Comparison of ENCODE assay signal across 10 cellular contexts in genomic region chr2:58047969-58048368, GRCh38. TPM values are rescaled to one million over a fixed set of nuclear protein-coding genes. Genes with fewer than 3 reads are reported as not detected.
DNase-seq lines count a peak whose midpoint lies in the region; ATAC-seq and TF ChIP-seq lines count a peak whose summit lies in the region.
"Had no signal": no experiment of that assay in that cellular context is flagged by ENCODE, and none has a peak within 500 bp of the region (broad histone marks: within the 10 kb centered on the region; RNA-seq: fewer than 3 reads in every experiment).

No MANE protein-coding gene starts in this region.

- CTCF ChIA-PET in T-cell (lab: Charles Lee) = no interaction called here

- H3K4me1 ChIP-seq in cardiac muscle cell (ENCODE audit: low read depth) (peaks cover 4% of the 10 kb centered on the region), thoracic aorta (ENCODE audit: control insufficient read depth in 1 of 2, low read depth in 2 of 2) (peaks cover 17 to 18% of the 10 kb centered on the region in 2 donors), tibial nerve (peaks cover 0 to 35% (median 14%) of the 10 kb centered on the region in 4 donors), thyroid gland (peaks cover 8 to 20% of the 10 kb centered on the region in 2 donors)

- TF ChIP-seq EP300 in tibial nerve (IDR thresholded peaks at IDR 0.05) = no peak

- no peak for TF ChIP-seq POLR2A in tibial nerve (IDR thresholded peaks at IDR 0.05)
- TF ChIP-seq POLR2A in thyroid gland (IDR thresholded peaks at IDR 0.05) = no peak

- TF ChIP-seq CTCF in cardiac muscle cell (IDR thresholded peaks at IDR 0.05; ENCODE audit: low read depth, low read length) = no peak
- no peak for TF ChIP-seq CTCF in fibroblast of villous mesenchyme (IDR thresholded peaks at IDR 0.05; ENCODE audit: insufficient read depth, low read depth, low read length)
- no peak for TF ChIP-seq CTCF in thoracic aorta (IDR thresholded peaks at IDR 0.05)
- TF ChIP-seq CTCF in tibial nerve (IDR thresholded peaks at IDR 0.05) = no peak
- TF ChIP-seq CTCF in thyroid gland (IDR thresholded peaks at IDR 0.05) = no peak

- 63 to 73% methylated on average over 3 of the region's 3 CpGs for WGBS in tibial nerve, 2 donors
- WGBS in thyroid gland, 2 donors = 71 to 81% methylated on average over 3 of the region's 3 CpGs

- H3K4me3 ChIP-seq in cardiac muscle cell = peak overlapping the region; percentile 34
- H3K4me3 ChIP-seq in fibroblast of villous mesenchyme (ENCODE audit: low read depth, low read length) = peak overlapping the region; percentile 77
- peak overlapping the region; percentile 76 for H3K4me3 ChIP-seq in thoracic aorta
- no peak overlapping the region for H3K4me3 ChIP-seq in tibial nerve
- no peak overlapping the region for H3K4me3 ChIP-seq in thyroid gland (replicated peaks in 1 of 3)

- no peak for DNase-seq in cardiac muscle cell (ENCODE audit: low read depth in 1 of 2, low spot score in 1 of 2)
- DNase-seq in Right ventricle myocardium inferior (ENCODE audit: missing footprints) = no peak
- no peak for DNase-seq in T-cell
- no peak for DNase-seq in fibroblast of villous mesenchyme (ENCODE audit: low read depth)
- DNase-seq in thoracic aorta (ENCODE audit: low spot score) = no peak
- DNase-seq in tibial nerve (ENCODE audit: low spot score in 2 of 2) = no peak
- DNase-seq in thyroid gland = no peak
- DNase-seq in NOMO-1 treated with dmso at 0.1 percent for 144 hours (lab: John Stamatoyannopoulos, UW; ENCODE audit: unreplicated experiment) = no peak
- DNase-seq: SK-N-SH; stimulated activated CD4-positive, alpha-beta T cell treated with anti-CD3 and anti-CD28 coated beads, Interleukin-1b, Interleukin-23, amount 100 ng/mL, for 48 hours had no signal

- POLR2A ChIA-PET in T-cell (lab: Charles Lee) = no interaction called here

- peak overlapping the region in 1 of 2 donors; percentile 69 for H3K27ac Mint-ChIP-seq in T-cell

- H3K27me3 ChIP-seq in cardiac muscle cell = no peaks in the 10 kb centered on the region
- H3K27me3 ChIP-seq in thoracic aorta (replicated peaks; ENCODE audit: insufficient read depth) = no peaks in the 10 kb centered on the region
- H3K27me3 ChIP-seq in tibial nerve = no peaks in the 10 kb centered on the region
- no peaks in the 10 kb centered on the region for H3K27me3 ChIP-seq in thyroid gland

- no peaks in the 10 kb centered on the region for H3K9me3 Mint-ChIP-seq in T-cell

- H3K27me3 Mint-ChIP-seq in T-cell = no peaks in the 10 kb centered on the region

- H3K27ac ChIP-seq in cardiac muscle cell (no peak overlapping the region), thoracic aorta (peak overlapping the region in 1 of 2 donors; percentile 5), tibial nerve (peak overlapping the region in 1 of 4 donors; percentile 98), thyroid gland (no peak overlapping the region)

- no peak for ATAC-seq in Right ventricle myocardium inferior
- no peak for ATAC-seq in T-cell (replicated peaks in 1 of 4)
- ATAC-seq in thoracic aorta (ENCODE audit: insufficient number of reproducible peaks, low FRiP score, low read depth) = no peak

- H3K36me3 ChIP-seq in cardiac muscle cell (no peaks in the 10 kb centered on the region), thoracic aorta (no peaks in the 10 kb centered on the region), tibial nerve (no peaks in the 10 kb centered on the region), thyroid gland (no peaks in the 10 kb centered on the region)

- H3K4me3 Mint-ChIP-seq in T-cell = peak overlapping the region; percentile 32 to 85 (median 70)

- H3K36me3 Mint-ChIP-seq in T-cell = peaks cover 10% of the 10 kb centered on the region

- H3K9me3 ChIP-seq in cardiac muscle cell (ENCODE audit: low read depth) (no peaks in the 10 kb centered on the region), thoracic aorta (no peaks in the 10 kb centered on the region), tibial nerve (no peaks in the 10 kb centered on the region), thyroid gland (no peaks in the 10 kb centered on the region)
- H3K9me3 ChIP-seq: SK-N-SH had no signal

- H3K4me1 Mint-ChIP-seq in T-cell = peaks cover 44 to 48% (median 48%) of the 10 kb centered on the region in 3 donors

- intact Hi-C loops in Right ventricle myocardium inferior (cut with DNase I) (loop anchor here (10.0 kb wide), 1 partner anchor 187 kb away; no protein-coding TSS in a partner anchor), thyroid gland (cut with DNase I) (no loop called here)

RNA-seq across cellular contexts. Expression of gene VRK2, which starts 1.4 kb away (rescaled TPM):
- total RNA-seq in cardiac muscle cell (11.8 and 13.4 TPM in 2 replicates), Right ventricle myocardium inferior (29.4 TPM), T-cell (10 to 100 TPM; 13.9 to 18.8 (median 15.7) TPM), fibroblast of villous mesenchyme (26.7 and 29.4 TPM in 2 replicates), thoracic aorta (10 to 100 TPM; 13.3 to 23.3 TPM), tibial nerve (10 to 100 TPM in 3 of 4 donors, 1 to 10 TPM in 1; 8.0 to 15.9 (median 14.2) TPM), thyroid gland (10 to 100 TPM; 18.7 to 31.4 (median 22.1) TPM)
- 18.1 and 27.2 TPM in 2 replicates for polyA plus RNA-seq in cardiac muscle cell
- polyA plus RNA-seq: SK-N-SH had no signal

Comparison
In these comparisons a context has a peak if more than half of its experiments do, and no peak if none do; other contexts are left out.
1. H3K4me3 ChIP-seq: peak in cardiac muscle cell (single experiment), fibroblast of villous mesenchyme (single experiment) and thoracic aorta (single experiment); none in tibial nerve (0 of 4) and thyroid gland (0 of 3).